ENCODE assay signal across 8 cellular contexts in the genomic region with DNA sequence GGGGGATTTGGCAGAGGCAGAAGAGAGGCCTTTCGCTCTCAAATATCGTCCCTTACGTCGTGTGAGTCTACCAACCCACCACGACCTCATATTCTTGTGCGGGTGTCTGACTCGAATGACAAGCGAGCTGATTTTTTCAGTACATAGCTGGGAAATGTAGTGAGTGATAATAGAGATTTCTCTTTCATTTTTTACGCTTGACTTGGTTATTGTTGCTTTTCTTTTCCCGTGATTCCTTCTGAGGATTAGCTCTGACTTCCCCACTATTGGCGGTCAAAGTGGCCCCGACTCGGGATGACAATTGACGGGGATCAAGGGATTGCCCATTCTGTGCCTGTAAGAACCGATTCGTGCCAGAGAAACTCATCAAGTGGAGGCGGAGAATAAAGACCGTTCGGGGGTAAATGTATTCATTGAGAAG. TPM values are rescaled to one million over a fixed set of nuclear protein-coding genes. Genes with fewer than 3 reads are reported as not detected.
A peak's percentile ranks its signal among the peaks of the same experiment; 100 is the strongest.
DNase-seq lines count a peak whose midpoint lies in the region; ATAC-seq and TF ChIP-seq lines count a peak whose summit lies in the region.

No MANE protein-coding gene starts in this region.

- TF ChIP-seq CTCF in AG09309 (IDR thresholded peaks at IDR 0.05; ENCODE audit: control insufficient read depth, insufficient read depth, low read depth, low read length, missing control alignments) (no peak), cardiac fibroblast (IDR thresholded peaks at IDR 0.05; ENCODE audit: low read depth, low read length) (no peak)

- peak overlapping the region; percentile 7 for H3K4me3 ChIP-seq in AG09309 (ENCODE audit: control insufficient read depth, low read depth, low read length)
- H3K4me3 ChIP-seq in H7 (ENCODE audit: insufficient read depth, low read depth, low read length): no peak overlapping the region; the same call in 1 of the 2 replicates
- peak overlapping the region; percentile 16 to 33 for H3K4me3 ChIP-seq in cardiac fibroblast (replicated peaks in 1 of 2; ENCODE audit: low read depth in 2 of 2, low read length in 2 of 2)

- peak overlapping the region; percentile 83 to 98 (median 95) for H3K4me3 Mint-ChIP-seq in naive B cell

- peaks cover 99% of the 10 kb centered on the region for H3K27me3 ChIP-seq in H7 (ENCODE audit: control insufficient read depth, insufficient read depth, low read length)

- peak in 1 of 2 donors; percentile 11 for ATAC-seq in naive B cell (ENCODE audit: low read depth in 2 of 2)
- ATAC-seq in GM18870 (IDR thresholded peaks at IDR 0.05; ENCODE audit: unreplicated experiment): no peak

- peak overlapping the region in 2 of 6 donors; percentile 87 to 92 for H3K27ac Mint-ChIP-seq in naive B cell

- peaks cover 75 to 89% (median 81%) of the 10 kb centered on the region in 3 donors for H3K27me3 Mint-ChIP-seq in naive B cell

- peaks cover 47 to 67% (median 58%) of the 10 kb centered on the region in 3 donors for H3K4me1 Mint-ChIP-seq in naive B cell

- DNase-seq in AG09309 (ENCODE audit: low read depth) (no peak), H7 (peak; percentile 57), cardiac fibroblast (ENCODE audit: low read depth in 2 of 2) (peak in 1 of 2 donors; percentile 18), naive B cell (no peak), amygdala (lab: John Stamatoyannopoulos, UW) (no peak), NCI-H128 (lab: John Stamatoyannopoulos, UW; ENCODE audit: unreplicated experiment) (no peak)
- no peak for DNase-seq in stimulated activated naive CD4-positive, alpha-beta T cell treated with Interleukin-2 at 50 U/mL for 16 hours (lab: John Stamatoyannopoulos, UW)

- peaks cover 4 to 19% of the 10 kb centered on the region in 2 donors for H3K36me3 Mint-ChIP-seq in naive B cell

- H3K9me3 Mint-ChIP-seq in naive B cell: peaks cover 0 to 4% (median 0%) of the 10 kb centered on the region in 7 donors

- no peaks in the 10 kb centered on the region for H3K36me3 ChIP-seq in H7 (replicated peaks; ENCODE audit: control insufficient read depth, insufficient read depth, low read length)

RNA-seq across cellular contexts. Expression of gene OSTM1, which starts 44.3 kb away (rescaled TPM):
- total RNA-seq in H7 (2014; rRNA removed; shearing (Covaris generic)): 20.9 and 24.5 TPM in 2 replicates
- polyA plus RNA-seq in naive B cell (ENCODE audit: low read depth in 6 of 6): 10 to 100 TPM; 22.3 to 35.6 (median 32.8) TPM

RNA-seq across cellular contexts. Expression of gene NR2E1, which starts 47.0 kb away (rescaled TPM):
- total RNA-seq in H7 (2014; rRNA removed; shearing (Covaris generic)): not detected in 2 replicates
- not detected for polyA plus RNA-seq in naive B cell (ENCODE audit: low read depth in 6 of 6)
